In genomic region chr18:31878358-31878757, GRCh38 we compare ENCODE assay signal across 17 cellular contexts.
DNase-seq lines count a peak whose midpoint lies in the region; ATAC-seq, FAIRE-seq and TF ChIP-seq lines count a peak whose summit lies in the region.
"Had no signal": no experiment of that assay in that cellular context is flagged by ENCODE, and none has a peak within 500 bp of the region (broad histone marks: within the 10 kb centered on the region; RNA-seq: fewer than 3 reads in every experiment).

No MANE protein-coding gene starts in this region.

- H3K4me1 Mint-ChIP-seq in GM23338 = no peaks in the 10 kb centered on the region
- peaks cover 37% of the 10 kb centered on the region for H3K4me1 Mint-ChIP-seq in central memory CD8-positive, alpha-beta T cell

- H3K27me3 Mint-ChIP-seq in GM23338 (ENCODE audit: insufficient read depth, low read depth, poor library complexity) = no peaks in the 10 kb centered on the region
- no peaks in the 10 kb centered on the region for H3K27me3 Mint-ChIP-seq in central memory CD8-positive, alpha-beta T cell
- H3K27me3 Mint-ChIP-seq: CD4-positive, CD25-positive, alpha-beta regulatory T cell had no signal

- DNase-seq in D721Med (ENCODE audit: insufficient read length, low spot score) = no peak
- DNase-seq in GM23338 (ENCODE audit: low spot score) = no peak
- no peak for DNase-seq in central memory CD8-positive, alpha-beta T cell (ENCODE audit: low spot score in 2 of 2)
- no peak for DNase-seq in mucosa of descending colon
- no peak for DNase-seq in brain microvascular endothelial cell
- DNase-seq in stimulated activated CD4-positive, alpha-beta T cell treated with anti-CD3 and anti-CD28 coated beads, Interleukin-15, amount 100 ng/mL, for 24 hours = no peak
- DNase-seq in C1 segment of cervical spinal cord (lab: John Stamatoyannopoulos, UW) = no peak
- DNase-seq: CD4-positive, CD25-positive, alpha-beta regulatory T cell; DMS79; HCEC 1CT; HFFc6 had no signal

- peaks cover 73% of the 10 kb centered on the region for H3K36me3 Mint-ChIP-seq in GM23338 (ENCODE audit: low read depth)
- peaks cover 40% of the 10 kb centered on the region for H3K36me3 Mint-ChIP-seq in central memory CD8-positive, alpha-beta T cell (ENCODE audit: insufficient read depth)

- H3K4me3 Mint-ChIP-seq in GM23338 = no peak overlapping the region
- no peak overlapping the region for H3K4me3 Mint-ChIP-seq in central memory CD8-positive, alpha-beta T cell
- H3K4me3 Mint-ChIP-seq: CD4-positive, CD25-positive, alpha-beta regulatory T cell; HFFc6 had no signal

- H3K27ac ChIP-seq in GM23338 (ENCODE audit: low read depth) = no peak overlapping the region; the same call in 1 of the 2 replicates
- no peak overlapping the region for H3K27ac ChIP-seq in brain microvascular endothelial cell
- H3K27ac ChIP-seq: A549, BLaER1 had no signal

- H3K4me1 ChIP-seq in GM23338 (ENCODE audit: insufficient read depth) (no peaks in the 10 kb centered on the region), mucosa of descending colon (ENCODE audit: low read depth) (no peaks in the 10 kb centered on the region)
- H3K4me1 ChIP-seq: A549, BLaER1 had no signal

- H3K36me3 ChIP-seq in GM23338 (ENCODE audit: insufficient read depth) (peaks cover 21% of the 10 kb centered on the region), mucosa of descending colon (ENCODE audit: low read depth) (peaks cover 5% of the 10 kb centered on the region), brain microvascular endothelial cell (replicated peaks) (peaks cover 10% of the 10 kb centered on the region)

- H3K27me3 ChIP-seq in GM23338 (ENCODE audit: insufficient read depth) = no peaks in the 10 kb centered on the region
- no peaks in the 10 kb centered on the region for H3K27me3 ChIP-seq in brain microvascular endothelial cell (replicated peaks)
- H3K27me3 ChIP-seq: BLaER1 had no signal

- no peak overlapping the region for H3K4me3 ChIP-seq in GM23338
- no peak overlapping the region for H3K4me3 ChIP-seq in mucosa of descending colon
- no peak overlapping the region for H3K4me3 ChIP-seq in brain microvascular endothelial cell (ENCODE audit: low read depth, low read length)
- H3K4me3 ChIP-seq: A549, BLaER1, GM12878 had no signal

- H3K79me2 ChIP-seq in GM23338 (replicated peaks; ENCODE audit: insufficient read depth) = peaks cover 34% of the 10 kb centered on the region

- intact Hi-C loops in mucosa of descending colon (cut with DNase I, micrococcal nuclease) = no loop called here

- in situ Hi-C loops in brain microvascular endothelial cell (cut with HindIII; ENCODE audit: low pct_ligation_motif_present, low sequenced_read_pairs) = no loop called here

- H3K9me3 Mint-ChIP-seq in GM23338 = no peaks in the 10 kb centered on the region
- peaks cover 10% of the 10 kb centered on the region for H3K9me3 Mint-ChIP-seq in central memory CD8-positive, alpha-beta T cell

- TF ChIP-seq CTCF in D721Med (IDR thresholded peaks at IDR 0.05; ENCODE audit: insufficient read depth, missing control alignments) (no peak), GM23338 (conservative IDR thresholded peaks at IDR 0.05; ENCODE audit: low read depth in 2 of 2) (no peak), mucosa of descending colon (IDR thresholded peaks at IDR 0.05) (no peak), brain microvascular endothelial cell (IDR thresholded peaks at IDR 0.05; ENCODE audit: low read depth, low read length, missing control alignments) (no peak)

- H2AFZ ChIP-seq in GM23338 = no peak overlapping the region

- ATAC-seq in GM23338 (no peak), mucosa of descending colon (peak; percentile 62)
- ATAC-seq in central memory CD8-positive, alpha-beta T cell (replicated peaks; ENCODE audit: extremely low read depth, poor library complexity, severe bottlenecking) = no peak
- ATAC-seq: A549, GM12878, HepG2 had no signal

- H4K20me1 ChIP-seq in GM23338 (replicated peaks; ENCODE audit: insufficient read depth) = peaks cover under 1% of the 10 kb centered on the region; the same call in 1 of the 2 replicates

- H3K27ac Mint-ChIP-seq in GM23338 = peak overlapping the region; percentile 32; the same call in 1 of the 2 replicates
- peak overlapping the region; percentile 6 for H3K27ac Mint-ChIP-seq in central memory CD8-positive, alpha-beta T cell (ENCODE audit: low read depth)
- H3K27ac Mint-ChIP-seq: HFFc6 had no signal

- no peaks in the 10 kb centered on the region for H3F3A ChIP-seq in GM23338 (replicated peaks; ENCODE audit: low read depth)

- H3K9me2 ChIP-seq in GM23338 (ENCODE audit: insufficient read depth) = no peaks in the 10 kb centered on the region

- no peak overlapping the region for H3K4me2 ChIP-seq in GM23338
- H3K4me2 ChIP-seq: A549, BLaER1 had no signal

- FAIRE-seq in D721Med (lab: Jason Lieb, UNC) = peak; percentile 77
- FAIRE-seq: A549, GM19239, HepG2, HTR-8/SVneo had no signal

- peaks cover 4% of the 10 kb centered on the region for H3K9me3 ChIP-seq in mucosa of descending colon

TF ChIP-seq in GM23338, 12 proteins besides CTCF, POLR2A, EP300 and RAD21 (continues in another document):
- TF ChIP-seq CREB1 (CRISPR knock-in tag; IDR thresholded peaks at IDR 0.05; ENCODE audit: low read depth) = no peak
- TF ChIP-seq REST (IDR thresholded peaks at IDR 0.05; ENCODE audit: unreplicated experiment) = no peak
- TF ChIP-seq EZH2 (IDR thresholded peaks at IDR 0.05; ENCODE audit: low read depth, unreplicated experiment) = no peak
